Comparison of ENCODE assay signal across 14 cellular contexts in the genomic region with DNA sequence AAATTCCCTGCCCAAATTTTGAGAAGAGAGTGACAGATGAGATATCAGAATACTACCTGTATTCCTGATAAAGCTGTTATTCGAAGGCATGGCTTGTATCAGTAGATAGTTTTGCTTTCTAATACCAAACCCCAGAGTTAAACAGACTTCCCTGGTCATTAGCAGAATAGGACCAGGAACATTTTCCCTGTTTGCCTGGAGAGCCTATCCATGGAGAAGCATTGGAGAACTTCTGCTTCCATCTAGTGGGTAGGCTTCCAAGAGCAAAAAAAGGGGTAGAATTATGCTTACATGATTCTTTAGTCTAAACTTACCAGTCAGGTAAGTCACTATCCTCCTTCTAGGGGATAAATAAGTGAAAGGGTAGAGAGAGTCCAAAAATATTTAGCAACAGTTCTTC. TPM values are rescaled to one million over a fixed set of nuclear protein-coding genes. Genes with fewer than 3 reads are reported as not detected.
DNase-seq lines count a peak whose midpoint lies in the region; ATAC-seq and TF ChIP-seq lines count a peak whose summit lies in the region.
"Had no signal": no experiment of that assay in that cellular context is flagged by ENCODE, and none has a peak within 500 bp of the region (broad histone marks: within the 10 kb centered on the region; RNA-seq: fewer than 3 reads in every experiment).

No MANE protein-coding gene starts in this region.

- no peaks in the 10 kb centered on the region for H3K9me3 ChIP-seq in thyroid gland
- H3K9me3 ChIP-seq: A549, BE2C had no signal

- no peak overlapping the region for H3K18ac ChIP-seq in mesendoderm (ENCODE audit: low read length)

- peaks cover 2% of the 10 kb centered on the region for H3K4me1 ChIP-seq in mesendoderm (ENCODE audit: control insufficient read depth, low read depth, low read length)
- H3K4me1 ChIP-seq in thyroid gland, result no peaks in the 10 kb centered on the region
- H3K4me1 ChIP-seq: BE2C had no signal

- H3K9ac ChIP-seq in mesendoderm (ENCODE audit: low read length), result no peak overlapping the region

- no peak overlapping the region for H4K8ac ChIP-seq in mesendoderm (ENCODE audit: low read depth, low read length)

- no peak overlapping the region for H4K5ac ChIP-seq in mesendoderm (ENCODE audit: low read length)

- no peak overlapping the region for H2BK5ac ChIP-seq in mesendoderm (ENCODE audit: low read length)

- no CpG with 5 or more reads among the region's 1 CpG for WGBS in mesendoderm (ENCODE audit: extremely low coverage, insufficient coverage, low lambda C conversion rate)
- 88 to 93% methylated on average over 1 of the region's 1 CpG for WGBS in thyroid gland, 2 donors

- no peaks in the 10 kb centered on the region for H3K79me1 ChIP-seq in mesendoderm (ENCODE audit: low read length)

- H3K27me3 ChIP-seq in mesendoderm (ENCODE audit: insufficient read depth, low read length, poor library complexity) (no peaks in the 10 kb centered on the region), thyroid gland (no peaks in the 10 kb centered on the region)
- H3K27me3 ChIP-seq: BE2C had no signal

- no peak for TF ChIP-seq POLR2A in thyroid gland (IDR thresholded peaks at IDR 0.05)

- 0 out of 2 replicates have a peak, but pooled peaks have one; percentile 8 for TF ChIP-seq CTCF in LNCaP clone FGC (IDR thresholded peaks at IDR 0.05; ENCODE audit: control insufficient read depth, extremely low read depth, insufficient read depth)
- TF ChIP-seq CTCF in thyroid gland (IDR thresholded peaks at IDR 0.05), result no peak

- no peak overlapping the region for H2AK5ac ChIP-seq in mesendoderm (ENCODE audit: low read length)

- no peak overlapping the region for H2BK120ac ChIP-seq in mesendoderm (ENCODE audit: low read depth, low read length)

- H3K27ac ChIP-seq in mesendoderm (ENCODE audit: low read depth, low read length) (no peak overlapping the region), thyroid gland (no peak overlapping the region)
- H3K27ac ChIP-seq: A549, C4-2B had no signal

- H3K79me2 ChIP-seq in mesendoderm (ENCODE audit: control insufficient read depth, insufficient read depth, low read length), result no peaks in the 10 kb centered on the region

- H3K56ac ChIP-seq in mesendoderm (ENCODE audit: low read length), result no peak overlapping the region

- H3K36me3 ChIP-seq in mesendoderm (ENCODE audit: control insufficient read depth, insufficient read depth, low read length), result no peaks in the 10 kb centered on the region
- no peaks in the 10 kb centered on the region for H3K36me3 ChIP-seq in thyroid gland
- H3K36me3 ChIP-seq: BE2C had no signal

- ATAC-seq in left colon, result peak; percentile 42
- ATAC-seq: A549 had no signal

- no peak overlapping the region for H3K23ac ChIP-seq in mesendoderm (ENCODE audit: low read length)

- no peak overlapping the region for H3K4ac ChIP-seq in mesendoderm (ENCODE audit: low read depth, low read length)

- no peak overlapping the region for H2BK15ac ChIP-seq in mesendoderm (replicated peaks; ENCODE audit: low read depth)

- intact Hi-C loops in left colon (cut with DNase I, micrococcal nuclease) (no loop called here), thyroid gland (cut with DNase I) (no loop called here)

- no peak overlapping the region for H3K4me3 ChIP-seq in LNCaP clone FGC (ENCODE audit: low read depth, low read length)
- H3K4me3 ChIP-seq in mesendoderm (ENCODE audit: low read length), result no peak overlapping the region
- H3K4me3 ChIP-seq in thyroid gland (replicated peaks in 1 of 3), result no peak overlapping the region
- H3K4me3 ChIP-seq: A549 had no signal

- no peak for DNase-seq in LNCaP clone FGC (ENCODE audit: low read depth)
- DNase-seq in OCI-M1 (lab: John Stamatoyannopoulos, UW), result peak; percentile 44
- DNase-seq in left colon, result no peak
- peak; percentile 37 for DNase-seq in mesendoderm
- no peak for DNase-seq in NCI-H2171 treated with DMSO at 0.1 percent for 48 hours (lab: John Stamatoyannopoulos, UW)
- no peak for DNase-seq in thyroid gland
- no peak for DNase-seq in dermis blood vessel endothelial cell
- DNase-seq: BE2C; CD4-positive, alpha-beta memory T cell; DMS79; GOT3; H9 had no signal

- no peak overlapping the region for H3K4me2 ChIP-seq in mesendoderm (ENCODE audit: low read length)
- H3K4me2 ChIP-seq: A549 had no signal

RNA-seq across cellular contexts. Expression of gene PDE3B, which starts 14.2 kb away (rescaled TPM):
- total RNA-seq in left colon, result 10 to 100 TPM; 23.9 to 32.9 TPM
- polyA plus RNA-seq in mesendoderm (2013, experiment 1 of 2), result 10.2 TPM
- polyA plus RNA-seq in mesendoderm (2013, experiment 2 of 2), result 9.6 TPM
- total RNA-seq in thyroid gland, result 1 to 10 TPM; 2.0 to 3.9 (median 3.2) TPM
- total RNA-seq in dermis blood vessel endothelial cell, result 0.17 and 0.23 TPM in 2 replicates

Comparison
In these comparisons a context has a peak if more than half of its experiments do, and no peak if none do; other contexts are left out.
1. DNase-seq: peak in OCI-M1 (single experiment) and mesendoderm (single experiment); none in LNCaP clone FGC (single experiment), left colon (0 of 2), NCI-H2171 treated with DMSO at 0.1 percent for 48 hours (single experiment), thyroid gland (0 of 2) and dermis blood vessel endothelial cell (single experiment).
2. RNA of gene PDE3B, which starts 14.2 kb away (total RNA-seq): 23.9 to 32.9 TPM in left colon; 2.0 to 3.9 TPM in thyroid gland and 0.17 to 0.23 TPM in dermis blood vessel endothelial cell; every median in the first group is over 4 times any median in the second.